Comparison of ENCODE assay signal across 16 cellular contexts in the genomic region with DNA sequence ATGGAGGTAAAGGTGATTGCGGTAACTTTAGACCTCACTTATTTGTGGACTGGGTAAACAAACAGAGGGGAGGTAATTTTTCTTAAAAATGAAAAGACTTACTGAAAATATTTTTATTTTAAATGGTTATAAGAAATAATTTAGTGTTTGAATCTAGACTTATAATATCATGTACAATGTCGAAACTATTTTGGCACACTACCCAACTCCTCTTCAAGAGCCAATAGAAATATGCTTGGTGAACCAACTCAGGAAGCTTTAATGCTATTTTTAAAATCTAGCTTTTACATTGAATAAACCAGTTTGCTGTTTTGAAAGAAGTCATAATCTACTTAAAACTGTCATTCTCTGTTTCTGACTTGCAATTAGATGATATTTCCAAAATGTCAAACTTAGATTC.
"Had no signal": no experiment of that assay in that cellular context is flagged by ENCODE, and none has a peak within 500 bp of the region (broad histone marks: within the 10 kb centered on the region; RNA-seq: fewer than 3 reads in every experiment).

No MANE protein-coding gene starts in this region.

- FAIRE-seq: TTC549 had no signal

- ATAC-seq: left lobe of liver; natural killer cell treated with Interleukin-12 subunit alpha and Interleukin-12 subunit beta and Interleukin-15 and Interleukin-18, amount 100 ng/mL, for 72 hours; psoas muscle; right lobe of liver; upper lobe of right lung had no signal

- H3K27ac Mint-ChIP-seq: activated CD4-positive, alpha-beta T cell treated with anti-CD3 and anti-CD28 coated beads, Interleukin-2, amount 10 ng/mL, durations not matched to agents 7 days and 5 days; natural killer cell treated with Interleukin-12 subunit alpha and Interleukin-12 subunit beta and Interleukin-15 and Interleukin-18, amount 100 ng/mL, for 72 hours; T-helper 1 cell treated with Interleukin-12 subunit alpha and Interleukin-12 subunit beta and Interleukin-4 antibody, amounts not matched to agents 30 μg/mL and 1 μg/mL, for 36 hours had no signal

- H3K36me3 Mint-ChIP-seq: natural killer cell treated with Interleukin-12 subunit alpha and Interleukin-12 subunit beta and Interleukin-15 and Interleukin-18, amount 100 ng/mL, for 72 hours had no signal

- H3K27me3 Mint-ChIP-seq: activated CD4-positive, alpha-beta T cell treated with anti-CD3 and anti-CD28 coated beads, Interleukin-2, amount 10 ng/mL, durations not matched to agents 7 days and 5 days; natural killer cell treated with Interleukin-12 subunit alpha and Interleukin-12 subunit beta and Interleukin-15 and Interleukin-18, amount 100 ng/mL, for 72 hours had no signal

- H3K4me1 Mint-ChIP-seq: activated CD4-positive, alpha-beta T cell treated with anti-CD3 and anti-CD28 coated beads, Interleukin-2, amount 10 ng/mL, durations not matched to agents 7 days and 5 days had no signal

- H3K9me3 Mint-ChIP-seq: activated CD4-positive, alpha-beta T cell treated with anti-CD3 and anti-CD28 coated beads, Interleukin-2, amount 10 ng/mL, durations not matched to agents 7 days and 5 days; T-helper 1 cell treated with Interleukin-12 subunit alpha and Interleukin-12 subunit beta and Interleukin-4 antibody, amounts not matched to agents 30 μg/mL and 1 μg/mL, for 36 hours had no signal

- DNase-seq: activated CD4-positive, alpha-beta T cell treated with anti-CD3 and anti-CD28 coated beads, Interleukin-2, amount 10 ng/mL, durations not matched to agents 7 days and 5 days; activated CD4-positive, CD25-positive, alpha-beta regulatory T cell; activated naive CD4-positive, alpha-beta T cell treated with anti-CD3 and anti-CD28 coated beads, Interleukin-2, amount 50 U/mL, for 16 hours; amniotic stem cell; esophagus squamous epithelium; islet precursor cell; nucleus accumbens; psoas muscle; right lobe of liver; stimulated activated CD4-positive, alpha-beta T cell treated with anti-CD3 and anti-CD28 coated beads, Interleukin-12 subunit alpha, Interleukin-12 subunit beta, amount 100 ng/mL, for 4 hours; stimulated activated naive CD4-positive, alpha-beta T cell treated with Interleukin-2 at 50 U/mL for 16 hours; upper lobe of right lung had no signal

- H3K4me3 Mint-ChIP-seq: activated CD4-positive, alpha-beta T cell treated with anti-CD3 and anti-CD28 coated beads, Interleukin-2, amount 10 ng/mL, durations not matched to agents 7 days and 5 days; natural killer cell treated with Interleukin-12 subunit alpha and Interleukin-12 subunit beta and Interleukin-15 and Interleukin-18, amount 100 ng/mL, for 72 hours; T-helper 1 cell treated with Interleukin-12 subunit alpha and Interleukin-12 subunit beta and Interleukin-4 antibody, amounts not matched to agents 30 μg/mL and 1 μg/mL, for 36 hours had no signal
